20 cellular contexts compared by ENCODE assay signal in genomic region chr2:161681043-161681442, GRCh38. TPM values are rescaled to one million over a fixed set of nuclear protein-coding genes. Genes with fewer than 3 reads are reported as not detected.
A peak's percentile ranks its signal among the peaks of the same experiment; 100 is the strongest.
DNase-seq lines count a peak whose midpoint lies in the region; FAIRE-seq and TF ChIP-seq lines count a peak whose summit lies in the region.
"Had no signal": no experiment of that assay in that cellular context is flagged by ENCODE, and none has a peak within 500 bp of the region (broad histone marks: within the 10 kb centered on the region; RNA-seq: fewer than 3 reads in every experiment).

No MANE protein-coding gene starts in this region.

- H3K9ac ChIP-seq in keratinocyte (ENCODE audit: control insufficient read depth, extremely low read depth, insufficient read depth, low read length), result no peak overlapping the region
- H3K9ac ChIP-seq: parathyroid adenoma had no signal

- in situ Hi-C loops in brain microvascular endothelial cell (cut with HindIII; ENCODE audit: low pct_ligation_motif_present, low sequenced_read_pairs), result no loop called here

- TF ChIP-seq CTCF in brain microvascular endothelial cell (IDR thresholded peaks at IDR 0.05; ENCODE audit: low read depth, low read length, missing control alignments) (no peak), keratinocyte (optimal IDR thresholded peaks at IDR 0.05 in 1 of 3, IDR thresholded peaks at IDR 0.05 in 1 of 3, conservative IDR thresholded peaks at IDR 0.05 in 1 of 3; ENCODE audit: extremely low read depth in 1 of 3, insufficient read depth in 2 of 3, low read length in 3 of 3) (no peak)

- peaks cover 10% of the 10 kb centered on the region for H3K4me1 ChIP-seq in keratinocyte (ENCODE audit: control insufficient read depth, extremely low read depth, insufficient read depth, low read length)
- H3K4me1 ChIP-seq: adrenal gland, parathyroid adenoma had no signal

- no peak overlapping the region for H3K4me3 ChIP-seq in brain microvascular endothelial cell (ENCODE audit: low read depth, low read length)
- H3K4me3 ChIP-seq in keratinocyte (ENCODE audit: control insufficient read depth in 2 of 3, extremely low read depth in 1 of 3, insufficient read depth in 2 of 3, low read depth in 1 of 3, low read length in 3 of 3), result no peak overlapping the region
- H3K4me3 ChIP-seq: adrenal gland, thoracic aorta had no signal

- no peak overlapping the region for H3K27ac ChIP-seq in brain microvascular endothelial cell
- no peak overlapping the region for H3K27ac ChIP-seq in keratinocyte (ENCODE audit: control insufficient read depth, insufficient read depth, low read length)
- H3K27ac ChIP-seq: adrenal gland, parathyroid adenoma, thoracic aorta had no signal

- H3K4me2 ChIP-seq in keratinocyte (ENCODE audit: control insufficient read depth, extremely low read depth, insufficient read depth, low read depth, low read length), result peak overlapping the region; percentile 48

- no peaks in the 10 kb centered on the region for H3K79me2 ChIP-seq in keratinocyte (ENCODE audit: control insufficient read depth, insufficient read depth, low read length)
- H3K79me2 ChIP-seq: parathyroid adenoma had no signal

- H2AFZ ChIP-seq in keratinocyte (ENCODE audit: control insufficient read depth, low read length), result no peak overlapping the region
- H2AFZ ChIP-seq: parathyroid adenoma had no signal

- DNase-seq in AG20443 (ENCODE audit: low spot score) (peak; percentile 4), LHCN-M2 (ENCODE audit: low read depth) (peak; percentile 91), brain microvascular endothelial cell (peak; percentile 1), keratinocyte (ENCODE audit: low read depth, low spot score) (peak; percentile 35), NCI-H1694 treated with DMSO at 0.1 percent for 48 hours (lab: John Stamatoyannopoulos, UW) (no peak), SIG-M5 treated with dmso at 0.1 percent for 504 hours (lab: John Stamatoyannopoulos, UW; ENCODE audit: unreplicated experiment) (no peak), Kasumi-1 (lab: John Stamatoyannopoulos, UW) (no peak), HEK293T (ENCODE audit: extremely low spot score) (no peak)
- DNase-seq: activated CD4-positive, alpha-beta T cell treated with anti-CD3 and anti-CD28 coated beads for 48 hours; adrenal gland; AML-193; cortex of kidney; DND-41; kidney; NCI-H1105; NCI-H524; RPMI8226 had no signal

- CTCF ChIA-PET in HEK293T (lab: Yijun Ruan, JAX), result no interaction called here

- H3K9me3 ChIP-seq in keratinocyte (ENCODE audit: control insufficient read depth, low read depth, low read length), result no peaks in the 10 kb centered on the region
- H3K9me3 ChIP-seq: adrenal gland, thoracic aorta had no signal

- POLR2A ChIA-PET in HEK293T (lab: Yijun Ruan, JAX), result no interaction called here

- no peaks in the 10 kb centered on the region for H3K36me3 ChIP-seq in brain microvascular endothelial cell (replicated peaks)
- no peaks in the 10 kb centered on the region for H3K36me3 ChIP-seq in keratinocyte (ENCODE audit: control insufficient read depth in 2 of 2, extremely low read depth in 1 of 2, insufficient read depth in 2 of 2, low read length in 2 of 2)
- H3K36me3 ChIP-seq: adrenal gland, thoracic aorta had no signal

- H3K9me1 ChIP-seq in keratinocyte (ENCODE audit: control insufficient read depth, extremely low read depth, insufficient read depth, low read length), result no peaks in the 10 kb centered on the region

- dilution Hi-C loops in keratinocyte (cut with MboI; ENCODE audit: extremely low pct_ligation_motif_present, low sequenced_read_pairs), result no loop called here

- H4K20me1 ChIP-seq in keratinocyte (ENCODE audit: control insufficient read depth, extremely low read depth, insufficient read depth, low read length), result no peaks in the 10 kb centered on the region

- H3K27me3 ChIP-seq in brain microvascular endothelial cell (replicated peaks) (no peaks in the 10 kb centered on the region), keratinocyte (ENCODE audit: control insufficient read depth, extremely low read depth, insufficient read depth, low read length) (no peaks in the 10 kb centered on the region)
- H3K27me3 ChIP-seq: adrenal gland had no signal

- peak; percentile 69 for FAIRE-seq in keratinocyte (lab: Jason Lieb, UNC)
- FAIRE-seq: GM12891, kidney had no signal

TF ChIP-seq in HEK293T, 16 proteins besides CTCF, POLR2A, EP300 and RAD21:
- TF ChIP-seq FOXA1 (IDR thresholded peaks at IDR 0.05), result no peak
- TF ChIP-seq LEF1 (IDR thresholded peaks at IDR 0.05; ENCODE audit: borderline replicate concordance), result no peak
- no peak for TF ChIP-seq ZNF384 (IDR thresholded peaks at IDR 0.05)
- no peak for TF ChIP-seq NFRKB (IDR thresholded peaks at IDR 0.05)
- no peak for TF ChIP-seq TARDBP (IDR thresholded peaks at IDR 0.05)
- TF ChIP-seq FOXK2 (IDR thresholded peaks at IDR 0.05), result no peak
- no peak for TF ChIP-seq SUZ12 (IDR thresholded peaks at IDR 0.05)
- no peak for TF ChIP-seq SP1 (IDR thresholded peaks at IDR 0.05)
- no peak for TF ChIP-seq HDGF (IDR thresholded peaks at IDR 0.05; ENCODE audit: borderline replicate concordance)
- no peak for TF ChIP-seq BHLHE40 (IDR thresholded peaks at IDR 0.05; ENCODE audit: borderline replicate concordance)
- TF ChIP-seq L3MBTL2 (conservative IDR thresholded peaks at IDR 0.05), result no peak

RNA-seq across cellular contexts. Expression of gene SLC4A10, which starts 56.8 kb away (rescaled TPM):
- total RNA-seq in LHCN-M2 (2014; rRNA removed), result 0.58 and 0.69 TPM in 2 replicates
- polyA plus RNA-seq in LHCN-M2 (2012), result 0.16 TPM
- not detected in 3 replicates for polyA plus RNA-seq in keratinocyte
- not detected for polyA plus RNA-seq in keratinocyte (2011; ENCODE audit: low read depth)
- not detected in 2 replicates for polyA plus RNA-seq in keratinocyte (2011; cell fraction: cytosol; rRNA removed)
- polyA plus RNA-seq in keratinocyte (2011; cell fraction: nucleus; rRNA removed), result not detected in 2 replicates
- polyA plus RNA-seq in keratinocyte (2012; ENCODE audit: low replicate concordance), result not detected in 2 replicates
- polyA minus RNA-seq in keratinocyte, result not detected in 3 replicates
- not detected for polyA minus RNA-seq in keratinocyte (2011; cell fraction: cytosol; rRNA and poly(A)+ RNA removed)
- polyA minus RNA-seq in keratinocyte (2011; cell fraction: nucleus; rRNA and poly(A)+ RNA removed), result not detected in 2 replicates
- total RNA-seq: kidney had no signal

Comparison
In these comparisons a context has a peak if more than half of its experiments do, and no peak if none do; other contexts are left out.
1. DNase-seq: peak in AG20443 (single experiment), LHCN-M2 (single experiment), brain microvascular endothelial cell (single experiment) and keratinocyte (single experiment); none in NCI-H1694 treated with DMSO at 0.1 percent for 48 hours (single experiment), SIG-M5 treated with dmso at 0.1 percent for 504 hours (single experiment), Kasumi-1 (0 of 2) and HEK293T (single experiment).